1 cellular context compared by ENCODE assay signal in the genomic region with DNA sequence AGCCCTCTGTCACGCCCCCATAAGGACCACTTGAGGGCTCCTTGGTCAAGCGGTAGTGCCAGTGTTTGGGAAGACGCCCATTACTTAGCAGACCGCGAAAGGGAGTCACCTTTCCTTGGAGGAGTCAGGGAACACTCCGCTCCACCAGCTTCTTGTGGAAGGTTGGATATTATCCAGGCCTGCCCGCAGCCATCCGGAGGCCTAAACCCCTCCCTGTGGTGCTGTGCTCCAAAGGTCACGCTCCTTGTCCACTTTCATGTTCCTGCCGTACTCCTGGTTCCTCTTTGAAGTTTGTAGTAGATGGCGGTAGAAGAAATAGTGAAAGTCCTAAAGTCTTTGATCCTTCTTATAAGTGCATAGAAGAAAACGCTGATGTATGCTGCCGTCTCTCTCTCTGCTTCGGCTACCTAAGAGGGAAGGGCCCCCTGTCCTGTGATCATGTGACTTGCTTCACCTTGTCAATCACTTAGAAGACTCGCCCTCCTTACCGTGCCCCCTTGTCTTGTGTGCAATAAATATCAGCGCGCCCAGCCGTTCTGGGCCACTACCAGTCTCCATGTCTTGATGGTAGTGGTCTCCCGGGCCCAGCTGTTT.
TF ChIP-seq lines count a peak whose summit lies in the region.

No MANE protein-coding gene starts in this region.

TF ChIP-seq in HepG2, 621 proteins besides CTCF, POLR2A, EP300 and RAD21 (continued from another document and continues in another):
- no peak for TF ChIP-seq ZFP36 (IDR thresholded peaks at IDR 0.05; ENCODE audit: borderline replicate concordance, low read depth, low read length, partially characterized antibody)
- peak; percentile 55; the same call in 1 of the 2 replicates for TF ChIP-seq MED1 (CRISPR knock-in tag; IDR thresholded peaks at IDR 0.05)
- TF ChIP-seq GABPA (IDR thresholded peaks at IDR 0.05; ENCODE audit: low read depth, low read length) = no peak
- no peak for TF ChIP-seq GABPA (CRISPR knock-in tag; IDR thresholded peaks at IDR 0.05; ENCODE audit: low read depth)
- peak; percentile 29; the same call in 1 of the 2 replicates for TF ChIP-seq MEF2D (CRISPR knock-in tag; IDR thresholded peaks at IDR 0.05)
- TF ChIP-seq PITX1 (CRISPR knock-in tag; IDR thresholded peaks at IDR 0.05) = peak; percentile 23; the same call in 1 of the 2 replicates
- no peak for TF ChIP-seq ZFP37 (CRISPR knock-in tag; IDR thresholded peaks at IDR 0.05; ENCODE audit: borderline replicate concordance)
- TF ChIP-seq FLYWCH1 (CRISPR knock-in tag; IDR thresholded peaks at IDR 0.05) = no peak
- peak; percentile 76; the same call in 1 of the 2 replicates for TF ChIP-seq ZNF317 (CRISPR knock-in tag; IDR thresholded peaks at IDR 0.05)
- TF ChIP-seq EHMT2 (IDR thresholded peaks at IDR 0.05; ENCODE audit: borderline replicate concordance, low read depth, low read length) = no peak
- no peak for TF ChIP-seq DNMT1 (CRISPR knock-in tag; IDR thresholded peaks at IDR 0.05)
- no peak for TF ChIP-seq SOX6 (IDR thresholded peaks at IDR 0.05)
- TF ChIP-seq SOX6 (CRISPR knock-in tag; IDR thresholded peaks at IDR 0.05) = peak; percentile 59
- TF ChIP-seq, protein P1, sequence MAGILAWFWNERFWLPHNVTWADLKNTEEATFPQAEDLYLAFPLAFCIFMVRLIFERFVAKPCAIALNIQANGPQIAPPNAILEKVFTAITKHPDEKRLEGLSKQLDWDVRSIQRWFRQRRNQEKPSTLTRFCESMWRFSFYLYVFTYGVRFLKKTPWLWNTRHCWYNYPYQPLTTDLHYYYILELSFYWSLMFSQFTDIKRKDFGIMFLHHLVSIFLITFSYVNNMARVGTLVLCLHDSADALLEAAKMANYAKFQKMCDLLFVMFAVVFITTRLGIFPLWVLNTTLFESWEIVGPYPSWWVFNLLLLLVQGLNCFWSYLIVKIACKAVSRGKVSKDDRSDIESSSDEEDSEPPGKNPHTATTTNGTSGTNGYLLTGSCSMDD (CRISPR knock-in tag; IDR thresholded peaks at IDR 0.05) = no peak
- TF ChIP-seq SNAI1 (CRISPR knock-in tag; IDR thresholded peaks at IDR 0.05; ENCODE audit: borderline replicate concordance) = no peak
- TF ChIP-seq ZMYM3 (CRISPR knock-in tag; IDR thresholded peaks at IDR 0.05) = peak; percentile 59; the same call in 1 of the 2 replicates
- no peak for TF ChIP-seq PRPF4 (IDR thresholded peaks at IDR 0.05; ENCODE audit: low read depth, low read length, poor library complexity, severe bottlenecking)
- TF ChIP-seq KAT7 (CRISPR knock-in tag; IDR thresholded peaks at IDR 0.05; ENCODE audit: borderline replicate concordance) = peak; percentile 75; the same call in 1 of the 2 replicates
- TF ChIP-seq NBN (conservative IDR thresholded peaks at IDR 0.05) = no peak
- TF ChIP-seq, protein P2, sequence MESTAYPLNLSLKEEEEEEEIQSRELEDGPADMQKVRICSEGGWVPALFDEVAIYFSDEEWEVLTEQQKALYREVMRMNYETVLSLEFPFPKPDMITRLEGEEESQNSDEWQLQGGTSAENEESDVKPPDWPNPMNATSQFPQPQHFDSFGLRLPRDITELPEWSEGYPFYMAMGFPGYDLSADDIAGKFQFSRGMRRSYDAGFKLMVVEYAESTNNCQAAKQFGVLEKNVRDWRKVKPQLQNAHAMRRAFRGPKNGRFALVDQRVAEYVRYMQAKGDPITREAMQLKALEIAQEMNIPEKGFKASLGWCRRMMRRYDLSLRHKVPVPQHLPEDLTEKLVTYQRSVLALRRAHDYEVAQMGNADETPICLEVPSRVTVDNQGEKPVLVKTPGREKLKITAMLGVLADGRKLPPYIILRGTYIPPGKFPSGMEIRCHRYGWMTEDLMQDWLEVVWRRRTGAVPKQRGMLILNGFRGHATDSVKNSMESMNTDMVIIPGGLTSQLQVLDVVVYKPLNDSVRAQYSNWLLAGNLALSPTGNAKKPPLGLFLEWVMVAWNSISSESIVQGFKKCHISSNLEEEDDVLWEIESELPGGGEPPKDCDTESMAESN (CRISPR knock-in tag; conservative IDR thresholded peaks at IDR 0.05) = no peak
- TF ChIP-seq PHF8 (CRISPR knock-in tag; IDR thresholded peaks at IDR 0.05) = 0 out of 2 replicates have a peak, but pooled peaks have one; percentile 39
- 0 out of 2 replicates have a peak, but pooled peaks have one; percentile 23 for TF ChIP-seq ZNF124 (CRISPR knock-in tag; IDR thresholded peaks at IDR 0.05)
- TF ChIP-seq ZNF75D (CRISPR knock-in tag; IDR thresholded peaks at IDR 0.05; ENCODE audit: borderline replicate concordance) = no peak
- no peak for TF ChIP-seq TOE1 (CRISPR knock-in tag; IDR thresholded peaks at IDR 0.05)
- TF ChIP-seq ZEB1 (IDR thresholded peaks at IDR 0.05; ENCODE audit: insufficient replicate concordance, low read depth) = no peak
- peak; percentile 47; the same call in 1 of the 2 replicates for TF ChIP-seq ZNF501 (CRISPR knock-in tag; IDR thresholded peaks at IDR 0.05)
- TF ChIP-seq, protein P3, sequence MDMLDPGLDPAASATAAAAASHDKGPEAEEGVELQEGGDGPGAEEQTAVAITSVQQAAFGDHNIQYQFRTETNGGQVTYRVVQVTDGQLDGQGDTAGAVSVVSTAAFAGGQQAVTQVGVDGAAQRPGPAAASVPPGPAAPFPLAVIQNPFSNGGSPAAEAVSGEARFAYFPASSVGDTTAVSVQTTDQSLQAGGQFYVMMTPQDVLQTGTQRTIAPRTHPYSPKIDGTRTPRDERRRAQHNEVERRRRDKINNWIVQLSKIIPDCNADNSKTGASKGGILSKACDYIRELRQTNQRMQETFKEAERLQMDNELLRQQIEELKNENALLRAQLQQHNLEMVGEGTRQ (IDR thresholded peaks at IDR 0.05; ENCODE audit: low read depth, low read length) = peak; percentile 56
- TF ChIP-seq, protein P3 (CRISPR knock-in tag; IDR thresholded peaks at IDR 0.05; ENCODE audit: borderline replicate concordance) = peak; percentile 78; the same call in 1 of the 2 replicates
- no peak for TF ChIP-seq TBX3 (IDR thresholded peaks at IDR 0.05; ENCODE audit: borderline replicate concordance)
- TF ChIP-seq, protein P4, sequence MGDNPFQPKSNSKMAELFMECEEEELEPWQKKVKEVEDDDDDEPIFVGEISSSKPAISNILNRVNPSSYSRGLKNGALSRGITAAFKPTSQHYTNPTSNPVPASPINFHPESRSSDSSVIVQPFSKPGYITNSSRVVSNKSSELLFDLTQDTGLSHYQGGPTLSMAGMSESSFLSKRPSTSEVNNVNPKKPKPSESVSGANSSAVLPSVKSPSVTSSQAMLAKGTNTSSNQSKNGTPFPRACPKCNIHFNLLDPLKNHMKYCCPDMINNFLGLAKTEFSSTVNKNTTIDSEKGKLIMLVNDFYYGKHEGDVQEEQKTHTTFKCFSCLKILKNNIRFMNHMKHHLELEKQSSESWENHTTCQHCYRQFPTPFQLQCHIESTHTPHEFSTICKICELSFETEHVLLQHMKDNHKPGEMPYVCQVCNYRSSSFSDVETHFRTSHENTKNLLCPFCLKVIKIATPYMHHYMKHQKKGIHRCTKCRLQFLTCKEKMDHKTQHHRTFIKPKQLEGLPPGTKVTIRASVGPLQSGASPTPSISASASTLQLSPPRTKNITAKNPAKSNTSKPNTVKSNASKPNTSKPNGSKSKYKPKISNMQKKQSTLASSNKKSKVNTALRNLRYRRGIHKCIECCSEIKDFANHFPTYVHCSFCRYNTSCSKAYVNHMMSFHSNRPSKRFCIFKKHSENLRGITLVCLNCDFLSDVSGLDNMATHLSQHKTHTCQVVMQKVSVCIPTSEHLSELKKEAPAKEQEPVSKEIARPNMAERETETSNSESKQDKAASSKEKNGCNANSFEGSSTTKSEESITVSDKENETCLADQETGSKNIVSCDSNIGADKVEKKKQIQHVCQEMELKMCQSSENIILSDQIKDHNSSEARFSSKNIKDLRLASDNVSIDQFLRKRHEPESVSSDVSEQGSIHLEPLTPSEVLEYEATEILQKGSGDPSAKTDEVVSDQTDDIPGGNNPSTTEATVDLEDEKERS (CRISPR knock-in tag; IDR thresholded peaks at IDR 0.05) = no peak
- peak; percentile 67; the same call in 1 of the 2 replicates for TF ChIP-seq ZFY (CRISPR knock-in tag; IDR thresholded peaks at IDR 0.05)
- TF ChIP-seq, protein P5, sequence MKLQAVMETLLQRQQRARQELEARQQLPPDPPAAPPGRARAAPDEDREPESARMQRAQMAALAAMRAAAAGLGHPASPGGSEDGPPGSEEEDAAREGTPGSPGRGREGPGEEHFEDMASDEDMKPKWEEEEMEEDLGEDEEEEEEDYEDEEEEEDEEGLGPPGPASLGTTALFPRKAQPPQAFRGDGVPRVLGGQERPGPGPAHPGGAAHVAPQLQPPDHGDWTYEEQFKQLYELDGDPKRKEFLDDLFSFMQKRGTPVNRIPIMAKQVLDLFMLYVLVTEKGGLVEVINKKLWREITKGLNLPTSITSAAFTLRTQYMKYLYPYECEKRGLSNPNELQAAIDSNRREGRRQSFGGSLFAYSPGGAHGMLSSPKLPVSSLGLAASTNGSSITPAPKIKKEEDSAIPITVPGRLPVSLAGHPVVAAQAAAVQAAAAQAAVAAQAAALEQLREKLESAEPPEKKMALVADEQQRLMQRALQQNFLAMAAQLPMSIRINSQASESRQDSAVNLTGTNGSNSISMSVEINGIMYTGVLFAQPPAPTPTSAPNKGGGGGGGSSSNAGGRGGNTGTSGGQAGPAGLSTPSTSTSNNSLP (IDR thresholded peaks at IDR 0.05; ENCODE audit: low read depth, low read length) = no peak
- TF ChIP-seq, protein P6, sequence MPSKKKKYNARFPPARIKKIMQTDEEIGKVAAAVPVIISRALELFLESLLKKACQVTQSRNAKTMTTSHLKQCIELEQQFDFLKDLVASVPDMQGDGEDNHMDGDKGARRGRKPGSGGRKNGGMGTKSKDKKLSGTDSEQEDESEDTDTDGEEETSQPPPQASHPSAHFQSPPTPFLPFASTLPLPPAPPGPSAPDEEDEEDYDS (CRISPR knock-in tag; IDR thresholded peaks at IDR 0.05) = peak; percentile 48
- no peak for TF ChIP-seq ZNF629 (CRISPR knock-in tag; conservative IDR thresholded peaks at IDR 0.05)
- TF ChIP-seq ZNF138 (CRISPR knock-in tag; IDR thresholded peaks at IDR 0.05; ENCODE audit: low read depth) = no peak
- TF ChIP-seq, protein P7, sequence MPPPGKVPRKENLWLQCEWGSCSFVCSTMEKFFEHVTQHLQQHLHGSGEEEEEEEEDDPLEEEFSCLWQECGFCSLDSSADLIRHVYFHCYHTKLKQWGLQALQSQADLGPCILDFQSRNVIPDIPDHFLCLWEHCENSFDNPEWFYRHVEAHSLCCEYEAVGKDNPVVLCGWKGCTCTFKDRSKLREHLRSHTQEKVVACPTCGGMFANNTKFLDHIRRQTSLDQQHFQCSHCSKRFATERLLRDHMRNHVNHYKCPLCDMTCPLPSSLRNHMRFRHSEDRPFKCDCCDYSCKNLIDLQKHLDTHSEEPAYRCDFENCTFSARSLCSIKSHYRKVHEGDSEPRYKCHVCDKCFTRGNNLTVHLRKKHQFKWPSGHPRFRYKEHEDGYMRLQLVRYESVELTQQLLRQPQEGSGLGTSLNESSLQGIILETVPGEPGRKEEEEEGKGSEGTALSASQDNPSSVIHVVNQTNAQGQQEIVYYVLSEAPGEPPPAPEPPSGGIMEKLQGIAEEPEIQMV (CRISPR knock-in tag; IDR thresholded peaks at IDR 0.05; ENCODE audit: low read depth) = no peak
- TF ChIP-seq TCF7L2 (IDR thresholded peaks at IDR 0.05; ENCODE audit: low read depth, low read length) = 0 out of 2 replicates have a peak, but pooled peaks have one; percentile 27
- TF ChIP-seq ZFP1 (CRISPR knock-in tag; IDR thresholded peaks at IDR 0.05) = no peak
- TF ChIP-seq HIVEP1 (CRISPR knock-in tag; IDR thresholded peaks at IDR 0.05) = 0 out of 2 replicates have a peak, but pooled peaks have one; percentile 57
- 0 out of 2 replicates have a peak, but pooled peaks have one; percentile 39 for TF ChIP-seq ZNF850 (CRISPR knock-in tag; conservative IDR thresholded peaks at IDR 0.05)
- 0 out of 2 replicates have a peak, but pooled peaks have one; percentile 37 for TF ChIP-seq TGIF2 (CRISPR knock-in tag; IDR thresholded peaks at IDR 0.05)
- TF ChIP-seq NFYB (CRISPR knock-in tag; IDR thresholded peaks at IDR 0.05) = no peak
- TF ChIP-seq FOXP1 (IDR thresholded peaks at IDR 0.05) = no peak
- TF ChIP-seq FOXP1 (CRISPR knock-in tag; IDR thresholded peaks at IDR 0.05) = peak; percentile 13; the same call in 1 of the 2 replicates
- peak; percentile 76 for TF ChIP-seq GATAD2A (CRISPR knock-in tag; IDR thresholded peaks at IDR 0.05)
- no peak for TF ChIP-seq ZNF235 (CRISPR knock-in tag; IDR thresholded peaks at IDR 0.05; ENCODE audit: borderline replicate concordance)
- no peak for TF ChIP-seq ZNF530 (CRISPR knock-in tag; IDR thresholded peaks at IDR 0.05; ENCODE audit: low read depth)
- TF ChIP-seq FOXJ3 (CRISPR knock-in tag; IDR thresholded peaks at IDR 0.05; ENCODE audit: borderline replicate concordance) = no peak
- TF ChIP-seq, protein P8, sequence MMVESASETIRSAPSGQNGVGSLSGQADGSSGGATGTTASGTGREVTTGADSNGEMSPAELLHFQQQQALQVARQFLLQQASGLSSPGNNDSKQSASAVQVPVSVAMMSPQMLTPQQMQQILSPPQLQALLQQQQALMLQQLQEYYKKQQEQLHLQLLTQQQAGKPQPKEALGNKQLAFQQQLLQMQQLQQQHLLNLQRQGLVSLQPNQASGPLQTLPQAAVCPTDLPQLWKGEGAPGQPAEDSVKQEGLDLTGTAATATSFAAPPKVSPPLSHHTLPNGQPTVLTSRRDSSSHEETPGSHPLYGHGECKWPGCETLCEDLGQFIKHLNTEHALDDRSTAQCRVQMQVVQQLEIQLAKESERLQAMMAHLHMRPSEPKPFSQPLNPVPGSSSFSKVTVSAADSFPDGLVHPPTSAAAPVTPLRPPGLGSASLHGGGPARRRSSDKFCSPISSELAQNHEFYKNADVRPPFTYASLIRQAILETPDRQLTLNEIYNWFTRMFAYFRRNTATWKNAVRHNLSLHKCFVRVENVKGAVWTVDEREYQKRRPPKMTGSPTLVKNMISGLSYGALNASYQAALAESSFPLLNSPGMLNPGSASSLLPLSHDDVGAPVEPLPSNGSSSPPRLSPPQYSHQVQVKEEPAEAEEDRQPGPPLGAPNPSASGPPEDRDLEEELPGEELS (CRISPR knock-in tag; IDR thresholded peaks at IDR 0.05) = peak; percentile 56; the same call in 1 of the 2 replicates
